Comparison of ENCODE assay signal across 7 cellular contexts in genomic region chr11:96307748-96308133, GRCh38. TPM values are rescaled to one million over a fixed set of nuclear protein-coding genes. Genes with fewer than 3 reads are reported as not detected.
DNase-seq lines count a peak whose midpoint lies in the region; ATAC-seq lines count a peak whose summit lies in the region.

No MANE protein-coding gene starts in this region.

- no peak overlapping the region for H3K4me3 ChIP-seq in iPS-20b (ENCODE audit: low read length)

- H3K27ac Mint-ChIP-seq in activated naive CD8-positive, alpha-beta T cell treated with anti-CD3 and anti-CD28 coated beads for 36 hours, result peak overlapping the region; percentile 67

- no peaks in the 10 kb centered on the region for H3K27me3 ChIP-seq in iPS-20b (ENCODE audit: insufficient read depth, low read length)

- no peaks in the 10 kb centered on the region for H3K9me3 Mint-ChIP-seq in activated naive CD8-positive, alpha-beta T cell treated with anti-CD3 and anti-CD28 coated beads for 36 hours

- H3K4me3 Mint-ChIP-seq in activated naive CD8-positive, alpha-beta T cell treated with anti-CD3 and anti-CD28 coated beads for 36 hours, result peak overlapping the region; percentile 70

- H3K4me1 Mint-ChIP-seq in activated naive CD8-positive, alpha-beta T cell treated with anti-CD3 and anti-CD28 coated beads for 36 hours, result peaks cover 75% of the 10 kb centered on the region

- ATAC-seq in GM21526 (IDR thresholded peaks at IDR 0.05; ENCODE audit: low FRiP score, unreplicated experiment), result no peak

- no peaks in the 10 kb centered on the region for H3K27me3 Mint-ChIP-seq in activated naive CD8-positive, alpha-beta T cell treated with anti-CD3 and anti-CD28 coated beads for 36 hours

- peaks cover 18% of the 10 kb centered on the region for H3K36me3 Mint-ChIP-seq in activated naive CD8-positive, alpha-beta T cell treated with anti-CD3 and anti-CD28 coated beads for 36 hours

- no peaks in the 10 kb centered on the region for H3K36me3 ChIP-seq in iPS-20b (ENCODE audit: insufficient read depth, low read depth, low read length)

- H3K9me3 ChIP-seq in iPS-20b (ENCODE audit: insufficient read depth, low read depth, low read length), result no peaks in the 10 kb centered on the region

- peak overlapping the region; percentile 41; the same call in 1 of the 2 replicates for H3K9ac ChIP-seq in iPS-20b (ENCODE audit: low read depth, low read length)

- peaks cover 34% of the 10 kb centered on the region for H3K4me1 ChIP-seq in iPS-20b (ENCODE audit: insufficient read depth, low read length)

- DNase-seq in HS-5 (ENCODE audit: low read depth) (peak; percentile 84), stromal cell of bone marrow (ENCODE audit: low read depth) (peak; percentile 82), NCI-H187 treated with DMSO at 0.1 percent for 48 hours (lab: John Stamatoyannopoulos, UW) (no peak), T-helper 9 cell (no peak)
- no peak for DNase-seq in activated naive CD8-positive, alpha-beta T cell treated with anti-CD3 and anti-CD28 coated beads for 36 hours

- H3K27ac ChIP-seq in iPS-20b (ENCODE audit: low read length), result no peak overlapping the region

RNA-seq across cellular contexts. Expression of gene MAML2, which starts 35.3 kb away (rescaled TPM):
- total RNA-seq in activated naive CD8-positive, alpha-beta T cell treated with anti-CD3 and anti-CD28 coated beads for 36 hours, result 10 to 100 TPM; 14.1 to 14.3 TPM

Comparison
In these comparisons a context has a peak if more than half of its experiments do, and no peak if none do; other contexts are left out.
1. DNase-seq: peak in HS-5 (single experiment) and stromal cell of bone marrow (single experiment); none in activated naive CD8-positive, alpha-beta T cell treated with anti-CD3 and anti-CD28 coated beads for 36 hours (single experiment), NCI-H187 treated with DMSO at 0.1 percent for 48 hours (single experiment) and T-helper 9 cell (single experiment).